ENCODE assay signal across 8 cellular contexts in the genomic region with DNA sequence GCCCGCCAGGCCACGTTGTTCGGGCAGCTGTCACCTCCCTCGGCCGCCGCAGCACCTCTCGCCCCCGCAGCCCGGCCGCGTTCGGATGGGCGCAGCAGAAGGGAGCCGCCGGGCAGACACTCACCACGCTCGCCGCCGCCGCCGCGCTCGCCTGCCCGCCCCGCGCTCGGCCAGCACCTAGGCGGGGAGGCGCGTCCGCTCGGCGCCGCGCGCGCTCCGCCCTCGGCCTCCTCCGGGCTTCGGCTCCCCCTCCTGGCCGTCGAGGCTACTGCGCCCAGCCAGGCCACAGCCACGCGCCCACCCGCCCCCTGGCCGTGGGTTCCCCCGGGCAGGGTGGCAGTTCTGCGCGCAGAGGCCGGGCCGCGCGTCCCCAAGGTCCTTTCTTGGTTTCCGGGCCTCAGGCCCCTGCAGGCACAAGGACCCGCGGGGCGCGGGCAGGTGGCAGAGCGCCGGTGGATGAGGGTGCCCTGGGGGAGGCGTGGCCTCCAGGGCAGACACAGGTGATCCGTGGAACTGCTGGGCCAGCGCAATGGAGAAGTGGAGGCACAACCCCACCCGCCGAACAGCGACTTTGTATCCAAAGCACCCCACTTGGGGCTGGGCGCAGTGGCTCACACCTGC. TPM values are rescaled to one million over a fixed set of nuclear protein-coding genes. Genes with fewer than 3 reads are reported as not detected.
DNase-seq lines count a peak whose midpoint lies in the region; ATAC-seq, FAIRE-seq and TF ChIP-seq lines count a peak whose summit lies in the region.

A gene (minus strand): TSS at position 189 of the 621 bp plus-strand sequence. CDS start 3,275 bp downstream, outside the sequence.

- FAIRE-seq in bronchial epithelial cell (lab: Jason Lieb, UNC): no peak

- H3K4me3 ChIP-seq in WI38 (ENCODE audit: low read depth, low read length) (peak within 1 kb of the TSS; percentile 79), bronchial epithelial cell (ENCODE audit: low read depth, low read length) (peak within 1 kb of the TSS; percentile 97)

- H3K27me3 ChIP-seq in bronchial epithelial cell (ENCODE audit: control insufficient read depth, insufficient read depth, low read length): no peaks in the 10 kb centered on the region

- peak; percentile 67 for TF ChIP-seq CTCF in WI38 (IDR thresholded peaks at IDR 0.05; ENCODE audit: low read depth, low read length)
- TF ChIP-seq CTCF in bronchial epithelial cell (IDR thresholded peaks at IDR 0.05; ENCODE audit: insufficient read depth, low read length, severe bottlenecking): peak; percentile 72

- ATAC-seq in HG02938 (IDR thresholded peaks at IDR 0.05; ENCODE audit: unreplicated experiment): peak; percentile 36

- peak; percentile 77 for DNase-seq in NCI-H1436 (lab: John Stamatoyannopoulos, UW)
- DNase-seq in NCI-H1436 treated with DMSO at 0.1 percent for 48 hours (lab: John Stamatoyannopoulos, UW): no peak
- peak; percentile 41 for DNase-seq in NCI-H2107 (lab: John Stamatoyannopoulos, UW)
- DNase-seq in bronchial epithelial cell (ENCODE audit: low read depth): peak; percentile 55
- DNase-seq in iris pigment epithelial cell (ENCODE audit: low read depth): peak; percentile 78
- peak; percentile 85 for DNase-seq in stimulated activated CD4-positive, alpha-beta T cell treated with anti-CD3 and anti-CD28 coated beads, Interleukin-12 subunit alpha, Interleukin-12 subunit beta, amount 100 ng/mL, for 4 hours

- peaks cover 27% of the 10 kb centered on the region for H3K36me3 ChIP-seq in bronchial epithelial cell (ENCODE audit: control insufficient read depth, insufficient read depth, low read length)

RNA-seq across cellular contexts. Expression of the gene that starts here (rescaled TPM):
- 4.4 and 5.3 TPM in 2 replicates for total RNA-seq in bronchial epithelial cell
